Comparison of ENCODE assay signal across 29 cellular contexts in genomic region chr3:161766301-161766700, GRCh38.
"Had no signal": no experiment of that assay in that cellular context is flagged by ENCODE, and none has a peak within 500 bp of the region (broad histone marks: within the 10 kb centered on the region; RNA-seq: fewer than 3 reads in every experiment).

No MANE protein-coding gene starts in this region.

- H3K4me1 ChIP-seq: esophagus squamous epithelium, heart right ventricle, prostate gland, right atrium auricular region, testis, tibial artery, upper lobe of right lung, uterus had no signal

- DNase-seq: cortex of kidney; effector memory CD8-positive, alpha-beta T cell; erythroblast; esophagus squamous epithelium; foreskin melanocyte; glutamatergic neuron; heart right ventricle; hippocampal formation; kidney; mucosa of descending colon; naive B cell; nucleus accumbens; stimulated activated CD4-positive, alpha-beta T cell treated with anti-CD3 and anti-CD28 coated beads, Interleukin-4, amount 100 ng/mL, for 4 hours; stimulated activated naive CD8-positive, alpha-beta T cell treated with anti-CD3 and anti-CD28 coated beads, Interleukin-15, Interleukin-2, amounts not matched to agents 100 U/mL and 50 U/mL, for 24 hours; substantia nigra; testis; tibial artery; upper lobe of right lung; uterus had no signal

- ATAC-seq: effector memory CD8-positive, alpha-beta T cell; heart right ventricle; left lobe of liver; mucosa of descending colon; natural killer cell treated with Interleukin-12 subunit alpha and Interleukin-12 subunit beta and Interleukin-15 and Interleukin-18, amount 100 ng/mL, for 72 hours; sciatic nerve; stimulated activated memory B cell treated with anti-CD40 and anti-IgM and Interleukin-4, amounts not matched to agents 10 μg/mL and 1 μg/mL and 100 μg/mL, for 72 hours; stimulated activated naive CD8-positive, alpha-beta T cell treated with anti-CD3 and anti-CD28 coated beads, Interleukin-15, Interleukin-2, amounts not matched to agents 100 U/mL and 50 U/mL, for 24 hours; upper lobe of right lung had no signal

- H3K4me3 ChIP-seq: esophagus squamous epithelium, heart right ventricle, lung, mucosa of descending colon, prostate gland, right atrium auricular region, testis, tibial artery, upper lobe of right lung, uterus had no signal

- H3K36me3 ChIP-seq: esophagus squamous epithelium, heart right ventricle, prostate gland, right atrium auricular region, tibial artery, upper lobe of right lung, uterus had no signal

- H3K9me3 Mint-ChIP-seq: naive B cell; neural crest cell; stimulated activated memory B cell treated with anti-CD40 and anti-IgM and Interleukin-4, amounts not matched to agents 10 μg/mL and 1 μg/mL and 100 μg/mL, for 72 hours had no signal

- H3K4me1 Mint-ChIP-seq: memory B cell; naive B cell; neural crest cell; stimulated activated memory B cell treated with anti-CD40 and anti-IgM and Interleukin-4, amounts not matched to agents 10 μg/mL and 1 μg/mL and 100 μg/mL, for 72 hours had no signal

- H3K27me3 Mint-ChIP-seq: effector memory CD8-positive, alpha-beta T cell; memory B cell; naive B cell; natural killer cell treated with Interleukin-12 subunit alpha and Interleukin-12 subunit beta and Interleukin-15 and Interleukin-18, amount 100 ng/mL, for 72 hours; stimulated activated memory B cell treated with anti-CD40 and anti-IgM and Interleukin-4, amounts not matched to agents 10 μg/mL and 1 μg/mL and 100 μg/mL, for 72 hours had no signal

- H3K27ac Mint-ChIP-seq: effector memory CD8-positive, alpha-beta T cell; memory B cell; naive B cell; natural killer cell treated with Interleukin-12 subunit alpha and Interleukin-12 subunit beta and Interleukin-15 and Interleukin-18, amount 100 ng/mL, for 72 hours; stimulated activated memory B cell treated with anti-CD40 and anti-IgM and Interleukin-4, amounts not matched to agents 10 μg/mL and 1 μg/mL and 100 μg/mL, for 72 hours had no signal

- H3K27me3 ChIP-seq: esophagus squamous epithelium, heart right ventricle, right atrium auricular region, testis, tibial artery, upper lobe of right lung, uterus had no signal

- H3K9me3 ChIP-seq: esophagus squamous epithelium, heart right ventricle, mucosa of descending colon, prostate gland, right atrium auricular region, testis, tibial artery, upper lobe of right lung, uterus had no signal

- FAIRE-seq: endometrium, kidney had no signal

- H3K36me3 Mint-ChIP-seq: memory B cell; naive B cell; natural killer cell treated with Interleukin-12 subunit alpha and Interleukin-12 subunit beta and Interleukin-15 and Interleukin-18, amount 100 ng/mL, for 72 hours; stimulated activated memory B cell treated with anti-CD40 and anti-IgM and Interleukin-4, amounts not matched to agents 10 μg/mL and 1 μg/mL and 100 μg/mL, for 72 hours had no signal

- H3K27ac ChIP-seq: esophagus squamous epithelium, heart right ventricle, prostate gland, right atrium auricular region, testis, tibial artery, upper lobe of right lung, uterus had no signal

- H3K4me3 Mint-ChIP-seq: effector memory CD8-positive, alpha-beta T cell; memory B cell; naive B cell; natural killer cell treated with Interleukin-12 subunit alpha and Interleukin-12 subunit beta and Interleukin-15 and Interleukin-18, amount 100 ng/mL, for 72 hours; neural crest cell; stimulated activated memory B cell treated with anti-CD40 and anti-IgM and Interleukin-4, amounts not matched to agents 10 μg/mL and 1 μg/mL and 100 μg/mL, for 72 hours had no signal
